Comparison of ENCODE assay signal across 14 cellular contexts in genomic region chr3:56769125-56769709, GRCh38. TPM values are rescaled to one million over a fixed set of nuclear protein-coding genes. Genes with fewer than 3 reads are reported as not detected.
A peak's percentile ranks its signal among the peaks of the same experiment; 100 is the strongest.
DNase-seq lines count a peak whose midpoint lies in the region; ATAC-seq and TF ChIP-seq lines count a peak whose summit lies in the region.
"Had no signal": no experiment of that assay in that cellular context is flagged by ENCODE, and none has a peak within 500 bp of the region (broad histone marks: within the 10 kb centered on the region; RNA-seq: fewer than 3 reads in every experiment).

No MANE protein-coding gene starts in this region.

- no peak for ATAC-seq in activated CD8-positive, alpha-beta T cell treated with anti-CD3 and anti-CD28 coated beads for 36 hours

- peaks cover 64% of the 10 kb centered on the region for H3K36me3 Mint-ChIP-seq in activated CD8-positive, alpha-beta T cell treated with anti-CD3 and anti-CD28 coated beads for 36 hours (ENCODE audit: low read depth)
- H3K36me3 Mint-ChIP-seq in T-helper 2 cell treated with Interferon-gamma antibody and Interleukin-4, amounts not matched to agents 5 μg/mL and 100 μg/mL, for 36 hours (ENCODE audit: low read depth), result peaks cover 62% of the 10 kb centered on the region

- H3K9ac ChIP-seq in parathyroid adenoma, result no peak overlapping the region

- H3K27me3 ChIP-seq in right atrium auricular region (no peaks in the 10 kb centered on the region), parathyroid adenoma (ENCODE audit: control insufficient read depth, insufficient read depth, low read length) (no peaks in the 10 kb centered on the region)

- H3K4me2 ChIP-seq in parathyroid adenoma (ENCODE audit: low read length), result peak overlapping the region; percentile 8

- CTCF ChIA-PET in activated CD8-positive, alpha-beta T cell treated with anti-CD3 and anti-CD28 coated beads for 36 hours (lab: Charles Lee), result interaction anchor here (0.7 to 2.2 kb wide), 2 partner anchors 30 to 33 kb away, joined by 3 to 9 read pairs; partner anchors contain the start of gene ARHGEF3

- peaks cover 66% of the 10 kb centered on the region for H3K4me1 Mint-ChIP-seq in activated CD8-positive, alpha-beta T cell treated with anti-CD3 and anti-CD28 coated beads for 36 hours (ENCODE audit: low read depth)
- peaks cover 46% of the 10 kb centered on the region for H3K4me1 Mint-ChIP-seq in T-helper 2 cell treated with Interferon-gamma antibody and Interleukin-4, amounts not matched to agents 5 μg/mL and 100 μg/mL, for 36 hours (ENCODE audit: low read depth)

- H3K27ac ChIP-seq in right atrium auricular region (peak overlapping the region; percentile 13 to 24), parathyroid adenoma (no peak overlapping the region)
- H3K27ac ChIP-seq: prostate gland had no signal

- H3K4me3 ChIP-seq in right atrium auricular region (no peak overlapping the region), parathyroid adenoma (ENCODE audit: low read depth, low read length) (no peak overlapping the region)
- H3K4me3 ChIP-seq: prostate gland had no signal

- no peak overlapping the region for H2AFZ ChIP-seq in parathyroid adenoma

- no peaks in the 10 kb centered on the region for H3K9me3 Mint-ChIP-seq in activated CD8-positive, alpha-beta T cell treated with anti-CD3 and anti-CD28 coated beads for 36 hours
- no peaks in the 10 kb centered on the region for H3K9me3 Mint-ChIP-seq in T-helper 2 cell treated with Interferon-gamma antibody and Interleukin-4, amounts not matched to agents 5 μg/mL and 100 μg/mL, for 36 hours

- POLR2A ChIA-PET in activated CD8-positive, alpha-beta T cell treated with anti-CD3 and anti-CD28 coated beads for 36 hours (lab: Charles Lee), result interaction anchor here (1.3 to 2.4 kb wide), 4 partner anchors 10 to 31 kb away, joined by 4 to 8 read pairs (median 6); no protein-coding TSS in a partner anchor

- H3K36me3 ChIP-seq in right atrium auricular region (peaks cover 7% of the 10 kb centered on the region), parathyroid adenoma (ENCODE audit: control insufficient read depth, insufficient read depth, low read length) (no peaks in the 10 kb centered on the region)
- H3K36me3 ChIP-seq: prostate gland had no signal

- DNase-seq in DMS 273 (lab: John Stamatoyannopoulos, UW; ENCODE audit: unreplicated experiment) (peak; percentile 85), right atrium auricular region (ENCODE audit: low spot score) (no peak), HCEC 1CT (no peak), NCI-H146 treated with DMSO at 0.1 percent for 48 hours (lab: John Stamatoyannopoulos, UW; ENCODE audit: unreplicated experiment) (no peak), NCI-H2029 treated with DMSO at 0.1 percent for 48 hours (lab: John Stamatoyannopoulos, UW) (no peak)
- DNase-seq in activated CD8-positive, alpha-beta T cell treated with anti-CD3 and anti-CD28 coated beads for 36 hours, result no peak
- DNase-seq in T-helper 2 cell treated with Interferon-gamma antibody and Interleukin-4, amounts not matched to agents 5 μg/mL and 100 μg/mL, for 36 hours (ENCODE audit: low spot score), result no peak
- DNase-seq: amniotic stem cell; EL; MV-4-11; stimulated activated CD4-positive, alpha-beta T cell treated with anti-CD3 and anti-CD28 coated beads, Interleukin-2, amount 100 ng/mL, for 24 hours had no signal

- H3K79me2 ChIP-seq in parathyroid adenoma, result peaks cover 44% of the 10 kb centered on the region

- H3K4me1 ChIP-seq in right atrium auricular region (peaks cover 0 to 27% of the 10 kb centered on the region in 2 donors), parathyroid adenoma (peaks cover 6% of the 10 kb centered on the region)
- H3K4me1 ChIP-seq: prostate gland had no signal

- H3K9me3 ChIP-seq in right atrium auricular region (no peaks in the 10 kb centered on the region), parathyroid adenoma (ENCODE audit: control insufficient read depth, low read length) (no peaks in the 10 kb centered on the region)
- H3K9me3 ChIP-seq: prostate gland had no signal

- no peaks in the 10 kb centered on the region for H3K27me3 Mint-ChIP-seq in activated CD8-positive, alpha-beta T cell treated with anti-CD3 and anti-CD28 coated beads for 36 hours
- H3K27me3 Mint-ChIP-seq in T-helper 2 cell treated with Interferon-gamma antibody and Interleukin-4, amounts not matched to agents 5 μg/mL and 100 μg/mL, for 36 hours (ENCODE audit: low read depth), result no peaks in the 10 kb centered on the region
- H3K27me3 Mint-ChIP-seq: B cell had no signal

- peak overlapping the region; percentile 48 for H3K27ac Mint-ChIP-seq in activated CD8-positive, alpha-beta T cell treated with anti-CD3 and anti-CD28 coated beads for 36 hours
- no peak overlapping the region for H3K27ac Mint-ChIP-seq in T-helper 2 cell treated with Interferon-gamma antibody and Interleukin-4, amounts not matched to agents 5 μg/mL and 100 μg/mL, for 36 hours
- H3K27ac Mint-ChIP-seq: B cell had no signal

- intact Hi-C loops in activated CD8-positive, alpha-beta T cell treated with anti-CD3 and anti-CD28 coated beads for 36 hours (cut with micrococcal nuclease), result no loop called here

- TF ChIP-seq CTCF in activated CD8-positive, alpha-beta T cell treated with anti-CD3 and anti-CD28 coated beads for 36 hours (IDR thresholded peaks at IDR 0.05), result no peak
- TF ChIP-seq CTCF in right atrium auricular region (IDR thresholded peaks at IDR 0.05) (no peak), parathyroid adenoma (IDR thresholded peaks at IDR 0.05) (no peak)

- H3K4me3 Mint-ChIP-seq in activated CD8-positive, alpha-beta T cell treated with anti-CD3 and anti-CD28 coated beads for 36 hours, result no peak overlapping the region
- H3K4me3 Mint-ChIP-seq in T-helper 2 cell treated with Interferon-gamma antibody and Interleukin-4, amounts not matched to agents 5 μg/mL and 100 μg/mL, for 36 hours, result no peak overlapping the region
- H3K4me3 Mint-ChIP-seq: B cell had no signal

RNA-seq across cellular contexts. Expression of gene ARHGEF3, which starts 32.5 kb away (rescaled TPM):
- total RNA-seq in activated CD8-positive, alpha-beta T cell treated with anti-CD3 and anti-CD28 coated beads for 36 hours, result 10 to 100 TPM; 63.0 to 66.5 TPM
- total RNA-seq in right atrium auricular region, result 10 to 100 TPM; 16.1 to 21.7 TPM
